29 cellular contexts compared by ENCODE assay signal in the genomic region with DNA sequence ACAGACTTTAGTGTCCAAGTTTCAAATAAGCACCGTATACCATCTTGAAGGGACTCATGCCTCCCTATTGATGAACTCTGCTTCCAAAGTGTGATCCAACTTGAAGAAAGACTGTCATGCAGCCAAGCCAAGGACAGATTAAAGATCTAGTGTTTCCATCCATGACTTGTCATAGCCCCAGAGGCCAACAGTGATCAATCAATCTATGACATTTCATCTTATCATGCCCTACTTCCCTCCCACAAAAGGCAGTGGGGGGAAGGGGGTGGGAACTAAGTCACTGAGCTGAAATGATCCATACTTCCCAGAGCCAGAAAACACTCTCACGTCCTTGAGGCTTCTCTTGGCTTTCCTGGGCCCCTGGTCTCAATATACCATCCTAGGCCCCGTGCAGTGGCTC. TPM values are rescaled to one million over a fixed set of nuclear protein-coding genes. Genes with fewer than 3 reads are reported as not detected.
"Had no signal": no experiment of that assay in that cellular context is flagged by ENCODE, and none has a peak within 500 bp of the region (broad histone marks: within the 10 kb centered on the region; RNA-seq: fewer than 3 reads in every experiment).

No MANE protein-coding gene starts in this region.

- DNase-seq: stimulated activated CD4-positive, alpha-beta T cell treated with anti-CD3 and anti-CD28 coated beads, Interleukin-2, amount 100 ng/mL, for 48 hours; stimulated activated CD4-positive, alpha-beta T cell treated with anti-CD3 and anti-CD28 coated beads, Interleukin-4, amount 100 ng/mL, for 1 hour; stimulated activated CD4-positive, alpha-beta T cell treated with anti-CD3 and anti-CD28 coated beads, Interleukin-4, amount 100 ng/mL, for 24 hours; stimulated activated CD4-positive, alpha-beta T cell treated with anti-CD3 and anti-CD28 coated beads, Interleukin-4, amount 100 ng/mL, for 4 hours; stimulated activated CD8-positive, alpha-beta memory T cell treated with anti-CD3 and anti-CD28 coated beads, Interleukin-4, amount 100 ng/mL, for 48 hours; stimulated activated naive B cell treated with anti-CD40 and anti-IgM and Interleukin-4, amounts not matched to agents 10 μg/mL and 1 μg/mL and 100 μg/mL, for 72 hours; stimulated activated naive CD4-positive, alpha-beta T cell; stimulated activated naive CD4-positive, alpha-beta T cell treated with Interleukin-2 at 50 U/mL for 16 hours; stimulated activated naive CD8-positive, alpha-beta T cell treated with anti-CD3 and anti-CD28 coated beads, Interleukin-15, amount 100 ng/mL, for 72 hours; stimulated activated naive CD8-positive, alpha-beta T cell treated with anti-CD3 and anti-CD28 coated beads, Interleukin-15, Interleukin-2, amounts not matched to agents 100 U/mL and 50 U/mL, for 24 hours; stomach; substantia nigra; testis; thyroid gland; tibial artery; transverse colon; trophoblast cell; upper lobe of left lung; upper lobe of right lung; uterus had no signal

- FAIRE-seq: urothelium cell line had no signal

- H3K4me1 ChIP-seq: stomach, suprapubic skin, testis, tibial artery, tibial nerve, transverse colon, upper lobe of left lung, upper lobe of right lung, uterus, vagina had no signal

- H3K9me3 ChIP-seq: stomach, suprapubic skin, testis, thoracic aorta, thyroid gland, tibial artery, tibial nerve, transverse colon, upper lobe of left lung, upper lobe of right lung, uterus, vagina had no signal

- H3K27ac ChIP-seq: stomach, suprapubic skin, testis, thoracic aorta, thyroid gland, tibial artery, tibial nerve, transverse colon, upper lobe of left lung, upper lobe of right lung, uterus, vagina had no signal

- ATAC-seq: stimulated activated effector memory CD8-positive, alpha-beta T cell treated with anti-CD3 and anti-CD28 coated beads, Interleukin-12 subunit alpha, Interleukin-12 subunit beta, amount 100 ng/mL, for 72 hours; stimulated activated memory B cell treated with anti-CD40 and anti-IgM and Interleukin-4, amounts not matched to agents 10 μg/mL and 1 μg/mL and 100 μg/mL, for 72 hours; stimulated activated naive B cell treated with anti-CD40 and anti-IgM and Interleukin-4, amounts not matched to agents 10 μg/mL and 1 μg/mL and 100 μg/mL, for 72 hours; stimulated activated naive CD8-positive, alpha-beta T cell treated with anti-CD3 and anti-CD28 coated beads, Interleukin-15, amount 100 ng/mL, for 72 hours; stimulated activated naive CD8-positive, alpha-beta T cell treated with anti-CD3 and anti-CD28 coated beads, Interleukin-15, Interleukin-2, amounts not matched to agents 100 U/mL and 50 U/mL, for 24 hours; upper lobe of right lung had no signal

- H3K4me3 ChIP-seq: stomach, suprapubic skin, testis, thoracic aorta, thyroid gland, tibial artery, tibial nerve, transverse colon, upper lobe of left lung, upper lobe of right lung, uterus, vagina had no signal

- H3K36me3 ChIP-seq: stomach, suprapubic skin, thoracic aorta, thyroid gland, transverse colon, upper lobe of left lung, upper lobe of right lung, uterus, vagina had no signal

- H3K27me3 ChIP-seq: stomach, suprapubic skin, testis, thyroid gland, tibial artery, tibial nerve, transverse colon, upper lobe of left lung, upper lobe of right lung, uterus, vagina had no signal

RNA-seq across cellular contexts. Expression of a gene that starts 4.0 kb away (rescaled TPM):
- total RNA-seq: temporal lobe, thoracic aorta, thyroid gland, tibial nerve, upper lobe of right lung, urinary bladder, vagina had no signal
